21 cellular contexts compared by ENCODE assay signal in genomic region chr7:36620166-36620708, GRCh38.
"Had no signal": no experiment of that assay in that cellular context is flagged by ENCODE, and none has a peak within 500 bp of the region (broad histone marks: within the 10 kb centered on the region; RNA-seq: fewer than 3 reads in every experiment).

No MANE protein-coding gene starts in this region.

- H3K27ac Mint-ChIP-seq: activated CD4-positive, alpha-beta T cell treated with anti-CD3 and anti-CD28 coated beads, Interleukin-2, amount 10 ng/mL, durations not matched to agents 7 days and 5 days; activated CD8-positive, alpha-beta memory T cell treated with anti-CD3 and anti-CD28 coated beads, Interleukin-2, amount 10 ng/mL, durations not matched to agents 7 days and 5 days; activated naive CD8-positive, alpha-beta T cell; activated T-cell treated with anti-CD3 and anti-CD28 coated beads, Interleukin-2, amount 50 U/mL, for 24 hours; nephron had no signal

- H3K27ac ChIP-seq: brain microvascular endothelial cell, dorsolateral prefrontal cortex, esophagus squamous epithelium, prostate gland, stomach, uterus had no signal

- H3K4me1 Mint-ChIP-seq: activated CD8-positive, alpha-beta memory T cell treated with anti-CD3 and anti-CD28 coated beads, Interleukin-2, amount 10 ng/mL, durations not matched to agents 7 days and 5 days had no signal

- H3K27me3 Mint-ChIP-seq: activated CD4-positive, alpha-beta T cell treated with anti-CD3 and anti-CD28 coated beads, Interleukin-2, amount 10 ng/mL, durations not matched to agents 7 days and 5 days; activated CD8-positive, alpha-beta memory T cell treated with anti-CD3 and anti-CD28 coated beads, Interleukin-2, amount 10 ng/mL, durations not matched to agents 7 days and 5 days; activated naive CD8-positive, alpha-beta T cell; activated T-cell treated with anti-CD3 and anti-CD28 coated beads, Interleukin-2, amount 50 U/mL, for 24 hours had no signal

- ATAC-seq: activated CD8-positive, alpha-beta memory T cell treated with anti-CD3 and anti-CD28 coated beads, Interleukin-2, amount 10 ng/mL, durations not matched to agents 7 days and 5 days; left cardiac atrium; sciatic nerve had no signal

- H3K9me3 Mint-ChIP-seq: activated CD4-positive, alpha-beta T cell treated with anti-CD3 and anti-CD28 coated beads, Interleukin-2, amount 10 ng/mL, durations not matched to agents 7 days and 5 days; activated T-cell treated with anti-CD3 and anti-CD28 coated beads, Interleukin-2, amount 50 U/mL, for 24 hours; nephron had no signal

- H3K4me3 Mint-ChIP-seq: activated CD4-positive, alpha-beta T cell treated with anti-CD3 and anti-CD28 coated beads, Interleukin-2, amount 10 ng/mL, durations not matched to agents 7 days and 5 days; activated CD8-positive, alpha-beta memory T cell treated with anti-CD3 and anti-CD28 coated beads, Interleukin-2, amount 10 ng/mL, durations not matched to agents 7 days and 5 days; activated naive CD8-positive, alpha-beta T cell; activated T-cell treated with anti-CD3 and anti-CD28 coated beads, Interleukin-2, amount 50 U/mL, for 24 hours; nephron had no signal

- DNase-seq: activated CD4-positive, alpha-beta T cell treated with anti-CD3 and anti-CD28 coated beads, Interleukin-2, amount 10 ng/mL, durations not matched to agents 7 days and 5 days; activated CD4-positive, CD25-positive, alpha-beta regulatory T cell; activated CD8-positive, alpha-beta memory T cell treated with anti-CD3 and anti-CD28 coated beads, Interleukin-2, amount 10 ng/mL, durations not matched to agents 7 days and 5 days; activated effector memory CD4-positive, alpha-beta T cell treated with anti-CD3 and anti-CD28 coated beads, Interleukin-2, amount 50 U/mL, for 16 hours; activated T-cell treated with anti-CD3 and anti-CD28 coated beads, Interleukin-2, amount 50 U/mL, for 24 hours; brain microvascular endothelial cell; dorsolateral prefrontal cortex; esophagus squamous epithelium; foreskin fibroblast; glutamatergic neuron; left cardiac atrium; occipital lobe; stimulated activated CD4-positive, alpha-beta T cell treated with anti-CD3 and anti-CD28 coated beads, Interleukin-12 subunit alpha, Interleukin-12 subunit beta, amount 100 ng/mL, for 4 hours; stimulated activated CD4-positive, alpha-beta T cell treated with anti-CD3 and anti-CD28 coated beads, Interleukin-2, amount 100 ng/mL, for 48 hours; stomach; T-helper 2 cell; uterus had no signal
